1 cellular context compared by ENCODE assay signal in the genomic region with DNA sequence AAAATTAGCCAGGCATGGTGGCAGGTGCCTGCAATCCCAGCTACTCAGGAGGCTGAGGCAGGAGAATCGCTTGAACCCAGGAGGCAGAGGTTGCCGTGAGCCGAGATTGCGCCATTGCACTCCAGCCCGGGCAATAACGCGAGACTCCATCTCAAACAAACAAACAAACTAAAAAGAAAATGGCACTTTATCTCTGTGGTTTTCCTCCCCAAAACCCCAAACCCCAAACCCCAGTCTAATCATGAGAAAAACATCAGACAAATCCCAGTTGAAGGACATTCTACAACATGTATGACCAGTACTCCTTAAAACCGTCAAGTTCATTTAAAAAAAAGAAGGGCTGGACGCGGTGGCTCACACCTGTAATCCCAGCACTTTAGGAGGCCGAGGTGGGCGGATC.
TF ChIP-seq lines count a peak whose summit lies in the region.

No MANE protein-coding gene starts in this region.

TF ChIP-seq in K562, 482 proteins besides CTCF, POLR2A, EP300 and RAD21:
- peak in 1 of 2 experiments; percentile 19; a peak in 1 of 4 replicates for TF ChIP-seq KDM1A (IDR thresholded peaks at IDR 0.05)
- TF ChIP-seq, protein P1, sequence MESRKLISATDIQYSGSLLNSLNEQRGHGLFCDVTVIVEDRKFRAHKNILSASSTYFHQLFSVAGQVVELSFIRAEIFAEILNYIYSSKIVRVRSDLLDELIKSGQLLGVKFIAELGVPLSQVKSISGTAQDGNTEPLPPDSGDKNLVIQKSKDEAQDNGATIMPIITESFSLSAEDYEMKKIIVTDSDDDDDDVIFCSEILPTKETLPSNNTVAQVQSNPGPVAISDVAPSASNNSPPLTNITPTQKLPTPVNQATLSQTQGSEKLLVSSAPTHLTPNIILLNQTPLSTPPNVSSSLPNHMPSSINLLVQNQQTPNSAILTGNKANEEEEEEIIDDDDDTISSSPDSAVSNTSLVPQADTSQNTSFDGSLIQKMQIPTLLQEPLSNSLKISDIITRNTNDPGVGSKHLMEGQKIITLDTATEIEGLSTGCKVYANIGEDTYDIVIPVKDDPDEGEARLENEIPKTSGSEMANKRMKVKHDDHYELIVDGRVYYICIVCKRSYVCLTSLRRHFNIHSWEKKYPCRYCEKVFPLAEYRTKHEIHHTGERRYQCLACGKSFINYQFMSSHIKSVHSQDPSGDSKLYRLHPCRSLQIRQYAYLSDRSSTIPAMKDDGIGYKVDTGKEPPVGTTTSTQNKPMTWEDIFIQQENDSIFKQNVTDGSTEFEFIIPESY (CRISPR knock-in tag; IDR thresholded peaks at IDR 0.05), result 0 out of 2 replicates have a peak, but pooled peaks have one; percentile 17
